In the genomic region with DNA sequence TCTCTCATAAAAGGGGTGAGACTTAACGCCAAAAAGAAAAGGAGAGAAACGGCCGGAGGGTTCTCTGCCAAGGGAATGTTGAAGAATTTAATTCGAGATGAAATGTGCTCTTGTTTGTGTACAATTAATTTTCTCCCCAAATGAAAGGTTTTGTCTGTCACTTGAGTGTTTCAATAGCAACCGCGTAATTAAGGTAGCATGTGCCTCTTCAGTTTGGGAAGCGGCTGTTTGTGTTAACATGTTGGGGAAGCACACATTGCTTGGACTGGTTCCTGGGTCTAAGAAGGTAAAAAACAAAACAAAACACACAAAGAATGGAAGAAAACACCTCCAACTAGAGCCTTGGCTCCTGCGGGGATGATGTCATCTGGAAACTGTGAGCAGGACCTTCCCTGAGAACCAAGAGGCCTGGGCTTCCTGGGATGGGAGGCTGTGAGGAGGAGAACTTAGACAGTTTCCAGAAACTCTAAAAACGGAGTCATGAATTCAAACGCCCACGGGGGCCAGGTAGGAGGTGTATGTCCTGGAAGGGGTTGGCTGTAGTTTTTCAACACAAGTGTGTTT, we compare ENCODE assay signal across 12 cellular contexts.
A peak's percentile ranks its signal among the peaks of the same experiment; 100 is the strongest.
DNase-seq lines count a peak whose midpoint lies in the region; ATAC-seq, FAIRE-seq and TF ChIP-seq lines count a peak whose summit lies in the region.
"Had no signal": no experiment of that assay in that cellular context is flagged by ENCODE, and none has a peak within 500 bp of the region (broad histone marks: within the 10 kb centered on the region; RNA-seq: fewer than 3 reads in every experiment).

No MANE protein-coding gene starts in this region.

- no peaks in the 10 kb centered on the region for H3K9me3 ChIP-seq in SJCRH30 (replicated peaks)
- no peaks in the 10 kb centered on the region for H3K9me3 ChIP-seq in gastrocnemius medialis

- no peaks in the 10 kb centered on the region for H3K36me3 ChIP-seq in SJCRH30
- H3K36me3 ChIP-seq in gastrocnemius medialis, result no peaks in the 10 kb centered on the region

- H3K4me3 ChIP-seq in SJCRH30 (peak overlapping the region; percentile 6), gastrocnemius medialis (no peak overlapping the region)

- TF ChIP-seq CTCF in gastrocnemius medialis (IDR thresholded peaks at IDR 0.05 in 4 of 5, conservative IDR thresholded peaks at IDR 0.05 in 1 of 5), result no peak

- no peak for TF ChIP-seq POLR2A in gastrocnemius medialis (IDR thresholded peaks at IDR 0.05)

- intact Hi-C loops in left cardiac atrium (cut with DNase I), result no loop called here
- intact Hi-C loops in gastrocnemius medialis (cut with DNase I; ENCODE audit: low total_unique reads), result no loop called here

- peaks cover 23% of the 10 kb centered on the region for H3K4me1 ChIP-seq in SJCRH30
- H3K4me1 ChIP-seq in gastrocnemius medialis, result no peaks in the 10 kb centered on the region

- ATAC-seq in left cardiac atrium (peak in 1 of 2 donors; percentile 82), gastrocnemius medialis (no peak), GM19452 (IDR thresholded peaks at IDR 0.05; ENCODE audit: unreplicated experiment) (no peak), GM21737 (IDR thresholded peaks at IDR 0.05; ENCODE audit: unreplicated experiment) (no peak)

- no peaks in the 10 kb centered on the region for H3K27me3 ChIP-seq in SJCRH30
- H3K27me3 ChIP-seq in gastrocnemius medialis, result no peaks in the 10 kb centered on the region

- H3K27ac ChIP-seq in SJCRH30 (peak overlapping the region; percentile 11; the same call in 1 of the 2 replicates), gastrocnemius medialis (peak overlapping the region; percentile 16 to 60 (median 30))

- DNase-seq in HTR-8/SVneo (ENCODE audit: insufficient read length, low spot score), result no peak
- peak; percentile 49 to 65 for DNase-seq in SJCRH30
- DNase-seq in left cardiac atrium, result peak; percentile 63
- DNase-seq in gastrocnemius medialis, result no peak
- DNase-seq in mesenteric fat pad (ENCODE audit: low spot score), result no peak
- no peak for DNase-seq in MV-4-11 (lab: John Stamatoyannopoulos, UW)
- DNase-seq: activated naive CD4-positive, alpha-beta T cell treated with anti-CD3 and anti-CD28 coated beads for 36 hours; stimulated activated CD4-positive, alpha-beta T cell treated with anti-CD3 and anti-CD28 coated beads, Interleukin-4, amount 100 ng/mL, for 1 hour; SW 1271 had no signal

- in situ Hi-C loops in gastrocnemius medialis (cut with MboI; ENCODE audit: low sequenced_read_pairs in 4 of 4), result no loop called here

- peak; percentile 13 for FAIRE-seq in HTR-8/SVneo (lab: Jason Lieb, UNC)
- FAIRE-seq: D721Med had no signal

Comparison
In these comparisons a context has a peak if more than half of its experiments do, and no peak if none do; other contexts are left out.
1. DNase-seq: peak in SJCRH30 (2 of 2) and left cardiac atrium (single experiment); none in HTR-8/SVneo (single experiment), gastrocnemius medialis (0 of 2), mesenteric fat pad (single experiment) and MV-4-11 (single experiment).